Comparison of ENCODE assay signal across 20 cellular contexts in genomic region chr10:11797281-11797680, GRCh38. TPM values are rescaled to one million over a fixed set of nuclear protein-coding genes. Genes with fewer than 3 reads are reported as not detected.
DNase-seq lines count a peak whose midpoint lies in the region; ATAC-seq, FAIRE-seq and TF ChIP-seq lines count a peak whose summit lies in the region.
"Had no signal": no experiment of that assay in that cellular context is flagged by ENCODE, and none has a peak within 500 bp of the region (broad histone marks: within the 10 kb centered on the region; RNA-seq: fewer than 3 reads in every experiment).

No MANE protein-coding gene starts in this region.

- whole genome bisulfite sequencing in mesendoderm (ENCODE audit: extremely low coverage, insufficient coverage, low lambda C conversion rate), result no CpG with 5 or more reads among the region's 10 CpGs

- no peaks in the 10 kb centered on the region for H3K79me1 ChIP-seq in mesendoderm (ENCODE audit: low read length)

- H4K20me1 ChIP-seq in astrocyte (ENCODE audit: insufficient read depth, low read length), result no peaks in the 10 kb centered on the region

- no peaks in the 10 kb centered on the region for H3K36me3 ChIP-seq in Caco-2 (ENCODE audit: control insufficient read depth, insufficient read depth, low read length)
- H3K36me3 ChIP-seq in astrocyte (ENCODE audit: insufficient read depth, low read length), result no peaks in the 10 kb centered on the region
- no peaks in the 10 kb centered on the region for H3K36me3 ChIP-seq in mesendoderm (ENCODE audit: control insufficient read depth, insufficient read depth, low read length)
- H3K36me3 ChIP-seq: HAP-1 had no signal

- TF ChIP-seq CTCF in Caco-2 (IDR thresholded peaks at IDR 0.05; ENCODE audit: insufficient read depth in 1 of 2, low read depth in 1 of 2, low read length in 1 of 2, severe bottlenecking in 1 of 2, unreplicated experiment in 1 of 2), result no peak
- no peak for TF ChIP-seq CTCF in astrocyte (IDR thresholded peaks at IDR 0.05; ENCODE audit: insufficient read depth, low read depth, low read length)
- no peak for TF ChIP-seq CTCF in progenitor cell of endocrine pancreas (IDR thresholded peaks at IDR 0.05; ENCODE audit: unreplicated experiment)

- no peak overlapping the region for H4K5ac ChIP-seq in mesendoderm (ENCODE audit: low read length)

- H3K4ac ChIP-seq in mesendoderm (ENCODE audit: low read depth, low read length), result peak overlapping the region; percentile 7

- H4K8ac ChIP-seq in mesendoderm (ENCODE audit: low read depth, low read length), result no peak overlapping the region

- H3K4me1 Mint-ChIP-seq in Caco-2 (ENCODE audit: low read depth, unreplicated experiment) (peaks cover 41% of the 10 kb centered on the region), astrocyte (ENCODE audit: low read depth, unreplicated experiment) (peaks cover 13% of the 10 kb centered on the region), progenitor cell of endocrine pancreas (ENCODE audit: low read depth) (peaks cover 15% of the 10 kb centered on the region)

- peaks cover 11% of the 10 kb centered on the region for H3K36me3 Mint-ChIP-seq in Caco-2 (ENCODE audit: insufficient read depth, unreplicated experiment)
- no peaks in the 10 kb centered on the region for H3K36me3 Mint-ChIP-seq in astrocyte (ENCODE audit: low read depth, unreplicated experiment)
- no peaks in the 10 kb centered on the region for H3K36me3 Mint-ChIP-seq in progenitor cell of endocrine pancreas (ENCODE audit: insufficient read depth)
- H3K36me3 Mint-ChIP-seq: CD4-positive, alpha-beta memory T cell had no signal

- no peak overlapping the region for H3K23ac ChIP-seq in mesendoderm (ENCODE audit: low read length)

- H2AFZ ChIP-seq in astrocyte (ENCODE audit: low read depth, low read length), result no peak overlapping the region
- H2AFZ ChIP-seq: GM23248 had no signal

- H3K4me1 ChIP-seq in Caco-2, result peaks cover 36% of the 10 kb centered on the region
- H3K4me1 ChIP-seq in astrocyte (ENCODE audit: insufficient read depth, low read length), result peaks cover 12% of the 10 kb centered on the region
- H3K4me1 ChIP-seq in mesendoderm (ENCODE audit: control insufficient read depth, low read depth, low read length), result peaks cover 2% of the 10 kb centered on the region

- H3K79me2 ChIP-seq in astrocyte (ENCODE audit: insufficient read depth, low read length) (no peaks in the 10 kb centered on the region), mesendoderm (ENCODE audit: control insufficient read depth, insufficient read depth, low read length) (no peaks in the 10 kb centered on the region)

- H3K27me3 Mint-ChIP-seq in Caco-2 (ENCODE audit: insufficient read depth, unreplicated experiment) (no peaks in the 10 kb centered on the region), astrocyte (ENCODE audit: low read depth, unreplicated experiment) (no peaks in the 10 kb centered on the region), progenitor cell of endocrine pancreas (no peaks in the 10 kb centered on the region)

- H3K4me3 ChIP-seq in Caco-2 (ENCODE audit: low read depth, low read length) (no peak overlapping the region), astrocyte (ENCODE audit: insufficient read depth, low read depth, low read length) (no peak overlapping the region), mesendoderm (ENCODE audit: low read length) (no peak overlapping the region)
- H3K4me3 ChIP-seq: A549, GM23248, HAP-1 had no signal

- no peak overlapping the region for H2BK5ac ChIP-seq in mesendoderm (ENCODE audit: low read length)

- no peaks in the 10 kb centered on the region for H3K9me3 ChIP-seq in Caco-2
- H3K9me3 ChIP-seq in astrocyte (ENCODE audit: insufficient read depth, low read depth, low read length), result no peaks in the 10 kb centered on the region
- H3K9me3 ChIP-seq: A549, HAP-1 had no signal

- H3K27ac ChIP-seq in astrocyte (ENCODE audit: low read depth, low read length) (no peak overlapping the region), mesendoderm (ENCODE audit: low read depth, low read length) (no peak overlapping the region)
- H3K27ac ChIP-seq: A549, GM23248 had no signal

- POLR2A ChIA-PET in Caco-2 (lab: Charles Lee), result interaction anchor here (0.7 kb wide), 1 partner anchor 842 kb away, joined by 6 read pairs; no protein-coding TSS in a partner anchor

- CTCF ChIA-PET in Caco-2 (lab: Charles Lee), result no interaction called here

- no peak overlapping the region for H2AK5ac ChIP-seq in mesendoderm (ENCODE audit: low read length)

- H3K4me2 ChIP-seq in astrocyte (ENCODE audit: low read length) (no peak overlapping the region), mesendoderm (ENCODE audit: low read length) (no peak overlapping the region)
- H3K4me2 ChIP-seq: A549 had no signal

- peak overlapping the region; percentile 69 for H2BK120ac ChIP-seq in mesendoderm (ENCODE audit: low read depth, low read length)

- H3K56ac ChIP-seq in mesendoderm (ENCODE audit: low read length), result no peak overlapping the region

- H2BK15ac ChIP-seq in mesendoderm (replicated peaks; ENCODE audit: low read depth), result no peak overlapping the region

- H3K27me3 ChIP-seq in Caco-2 (replicated peaks; ENCODE audit: control insufficient read depth, insufficient read depth, low read length) (no peaks in the 10 kb centered on the region), astrocyte (ENCODE audit: insufficient read depth, low read length) (no peaks in the 10 kb centered on the region), mesendoderm (ENCODE audit: insufficient read depth, low read length, poor library complexity) (no peaks in the 10 kb centered on the region)

- H3K27ac Mint-ChIP-seq in Caco-2 (ENCODE audit: unreplicated experiment), result peak overlapping the region; percentile 27
- peak overlapping the region; percentile 14 for H3K27ac Mint-ChIP-seq in astrocyte (ENCODE audit: unreplicated experiment)
- H3K27ac Mint-ChIP-seq in progenitor cell of endocrine pancreas, result peak overlapping the region; percentile 63
- H3K27ac Mint-ChIP-seq: CD4-positive, alpha-beta memory T cell; HFFc6 had no signal

- DNase-seq in Caco-2 (no peak), astrocyte (ENCODE audit: low read depth) (no peak), mesendoderm (no peak), progenitor cell of endocrine pancreas (ENCODE audit: low spot score, unreplicated experiment) (no peak), NCI-H2029 treated with DMSO at 0.1 percent for 48 hours (lab: John Stamatoyannopoulos, UW) (no peak)
- no peak for DNase-seq in activated naive CD4-positive, alpha-beta T cell (lab: John Stamatoyannopoulos, UW)
- DNase-seq: 8988T; C1 segment of cervical spinal cord; CD4-positive, alpha-beta memory T cell; COR-L47; DMS153; DND-41; GM23248; HFFc6 had no signal

- H3K9me3 Mint-ChIP-seq in Caco-2 (ENCODE audit: unreplicated experiment), result no peaks in the 10 kb centered on the region
- H3K9me3 Mint-ChIP-seq in astrocyte (ENCODE audit: unreplicated experiment), result no peaks in the 10 kb centered on the region
- H3K9me3 Mint-ChIP-seq in progenitor cell of endocrine pancreas (ENCODE audit: low read depth), result peaks cover under 1% of the 10 kb centered on the region
- H3K9me3 Mint-ChIP-seq: HFFc6 had no signal

- no peak overlapping the region for H3K9ac ChIP-seq in astrocyte (ENCODE audit: low read length)
- no peak overlapping the region for H3K9ac ChIP-seq in mesendoderm (ENCODE audit: low read length)
- H3K9ac ChIP-seq: GM23248 had no signal

- intact Hi-C loops in Caco-2 (cut with micrococcal nuclease; ENCODE audit: unreplicated experiment), result no loop called here

- H3K18ac ChIP-seq in mesendoderm (ENCODE audit: low read length), result peak overlapping the region; percentile 2

- no peak for ATAC-seq in HG03354 (IDR thresholded peaks at IDR 0.05; ENCODE audit: poor library complexity, severe bottlenecking, unreplicated experiment)
- ATAC-seq: A549 had no signal

- H3K4me3 Mint-ChIP-seq in Caco-2 (ENCODE audit: unreplicated experiment) (no peak overlapping the region), astrocyte (ENCODE audit: unreplicated experiment) (peak overlapping the region; percentile 28), progenitor cell of endocrine pancreas (ENCODE audit: low read depth) (no peak overlapping the region)
- H3K4me3 Mint-ChIP-seq: CD4-positive, alpha-beta memory T cell; HFFc6 had no signal

- BruUV-seq in Caco-2 (replicated peaks; lab: Mats Ljungman, UMichigan), result no TSS peak

- FAIRE-seq in astrocyte (lab: Jason Lieb, UNC), result no peak
- FAIRE-seq: A549, G401.6, GM12892, H54 had no signal

RNA-seq across cellular contexts. Expression of gene PROSER2, which starts 25.9 kb away (rescaled TPM):
- total RNA-seq in Caco-2 (2022) (123 and 134 TPM in 2 replicates), astrocyte (10.3 and 12.1 TPM in 2 replicates), progenitor cell of endocrine pancreas (18.8 and 19.0 TPM in 2 replicates)
- 9.8 TPM for polyA plus RNA-seq in mesendoderm (2013, experiment 1 of 2)
- 9.5 TPM for polyA plus RNA-seq in mesendoderm (2013, experiment 2 of 2)

RNA-seq across cellular contexts. Expression of gene ECHDC3, which starts 55.1 kb away (rescaled TPM):
- total RNA-seq in Caco-2 (2022), result 27.9 and 30.1 TPM in 2 replicates
- 1.9 and 2.1 TPM in 2 replicates for total RNA-seq in astrocyte
- polyA plus RNA-seq in mesendoderm (2013, experiment 1 of 2), result 7.4 TPM
- 6.2 TPM for polyA plus RNA-seq in mesendoderm (2013, experiment 2 of 2)
- 2.3 and 2.4 TPM in 2 replicates for total RNA-seq in progenitor cell of endocrine pancreas
